12 cellular contexts compared by ENCODE assay signal in genomic region chr13:40220299-40220935, GRCh38.
A peak's percentile ranks its signal among the peaks of the same experiment; 100 is the strongest.
DNase-seq lines count a peak whose midpoint lies in the region; ATAC-seq and TF ChIP-seq lines count a peak whose summit lies in the region.
"Had no signal": no experiment of that assay in that cellular context is flagged by ENCODE, and none has a peak within 500 bp of the region (broad histone marks: within the 10 kb centered on the region; RNA-seq: fewer than 3 reads in every experiment).

No MANE protein-coding gene starts in this region.

- H2BK12ac ChIP-seq in mesenchymal stem cell (ENCODE audit: low read length in 2 of 2) = no peak overlapping the region
- H2BK12ac ChIP-seq in H9 (ENCODE audit: insufficient read length, low read depth, low read length) = no peak overlapping the region

- H3K23ac ChIP-seq in mesenchymal stem cell (ENCODE audit: low read length in 2 of 2) = no peak overlapping the region
- H3K23ac ChIP-seq in H9 (ENCODE audit: insufficient read length, low read depth, low read length) = no peak overlapping the region

- no peaks in the 10 kb centered on the region for H3K23me2 ChIP-seq in H9 (ENCODE audit: insufficient read length, low read depth, low read length, poor library complexity, severe bottlenecking)

- no peaks in the 10 kb centered on the region for H3K36me3 Mint-ChIP-seq in H9 (ENCODE audit: insufficient read depth in 1 of 3, low read depth in 3 of 3)

- no peaks in the 10 kb centered on the region for H3K9me3 ChIP-seq in right atrium auricular region
- peaks cover 0 to 6% (median 0%) of the 10 kb centered on the region in 11 donors for H3K9me3 ChIP-seq in heart right ventricle
- peaks cover 8% of the 10 kb centered on the region for H3K9me3 ChIP-seq in adipocyte (ENCODE audit: control insufficient read depth, low read length)
- no peaks in the 10 kb centered on the region for H3K9me3 ChIP-seq in mesenchymal stem cell (ENCODE audit: control insufficient read depth, low read length)
- no peaks in the 10 kb centered on the region for H3K9me3 ChIP-seq in transverse colon
- no peaks in the 10 kb centered on the region for H3K9me3 ChIP-seq in H9 (ENCODE audit: control insufficient read depth, low read depth, low read length)
- H3K9me3 ChIP-seq: psoas muscle had no signal

- DNase-seq in right atrium auricular region (ENCODE audit: low spot score) (no peak), heart right ventricle (no peak), adipocyte (ENCODE audit: low read depth) (peak; percentile 2), mesenchymal stem cell (peak; percentile 13), transverse colon (no peak), NCI-H187 treated with DMSO at 0.1 percent for 48 hours (lab: John Stamatoyannopoulos, UW) (no peak), H9 (no peak)
- DNase-seq: C1 segment of cervical spinal cord, NCI-H1092 treated with DMSO at 0.1 percent for 48 hours, psoas muscle had no signal

- WGBS in heart right ventricle, 2 donors = 91 to 94% methylated on average over 12 of the region's 12 CpGs
- 96% methylated on average over 12 of the region's 12 CpGs for WGBS in mesenchymal stem cell
- WGBS in transverse colon (ENCODE audit: low coverage in 1 of 2), 2 donors = 83 to 88% methylated on average over 12 of the region's 12 CpGs
- WGBS in H9 (ENCODE audit: extremely low coverage, insufficient read length, low lambda C conversion rate) = no CpG with 5 or more reads among the region's 12 CpGs

- peaks cover 27 to 33% of the 10 kb centered on the region in 2 experiments for H3K4me1 Mint-ChIP-seq in H9

- H3K4me2 ChIP-seq in mesenchymal stem cell (ENCODE audit: low read length, poor library complexity, severe bottlenecking) (no peak overlapping the region), H9 (ENCODE audit: insufficient read depth, insufficient read length, low read length) (no peak overlapping the region)

- no peak overlapping the region for H3K56ac ChIP-seq in H9 (ENCODE audit: insufficient read length, low read depth, low read length)

- H4K8ac ChIP-seq in mesenchymal stem cell (ENCODE audit: low read length) (no peak overlapping the region), H9 (replicated peaks; ENCODE audit: insufficient read length, low read depth, low read length) (no peak overlapping the region)

- no peak overlapping the region for H2AFZ ChIP-seq in mesenchymal stem cell (ENCODE audit: low read depth, low read length)
- no peak overlapping the region for H2AFZ ChIP-seq in H9 (ENCODE audit: low read length)

- no peaks in the 10 kb centered on the region for H3K27me3 Mint-ChIP-seq in H9 (ENCODE audit: low read depth)

- in situ Hi-C loops in transverse colon (cut with MboI; ENCODE audit: low pct_ligation_motif_present in 1 of 4, low pct_unique_long_range_greater_than_20kb in 1 of 4, low sequenced_read_pairs in 3 of 4) = no loop called here

- no peaks in the 10 kb centered on the region for H3K36me3 ChIP-seq in right atrium auricular region
- no peaks in the 10 kb centered on the region for H3K36me3 ChIP-seq in heart right ventricle
- H3K36me3 ChIP-seq in adipocyte (ENCODE audit: control insufficient read depth, insufficient read depth, low read length, severe bottlenecking) = no peaks in the 10 kb centered on the region
- no peaks in the 10 kb centered on the region for H3K36me3 ChIP-seq in mesenchymal stem cell (ENCODE audit: control insufficient read depth in 1 of 2, insufficient read depth in 2 of 2, low read depth in 1 of 2, low read length in 2 of 2)
- H3K36me3 ChIP-seq in transverse colon = no peaks in the 10 kb centered on the region

- no peaks in the 10 kb centered on the region for H3K79me2 ChIP-seq in H9 (ENCODE audit: insufficient read depth, low read length)

- no peak overlapping the region for H4K5ac ChIP-seq in H9 (ENCODE audit: insufficient read length, low read depth, low read length)

- H3K9me3 Mint-ChIP-seq in H9 = no peaks in the 10 kb centered on the region

- H3K14ac ChIP-seq in mesenchymal stem cell (ENCODE audit: low read length in 2 of 2) = no peak overlapping the region
- no peak overlapping the region for H3K14ac ChIP-seq in H9 (ENCODE audit: insufficient read depth, low read length)

- no peak for TF ChIP-seq EP300 in transverse colon (IDR thresholded peaks at IDR 0.05; ENCODE audit: low read depth)

- H3K4ac ChIP-seq in mesenchymal stem cell (ENCODE audit: low read depth in 1 of 2, low read length in 2 of 2) = no peak overlapping the region
- no peak overlapping the region for H3K4ac ChIP-seq in H9 (ENCODE audit: low read depth, low read length)

- ATAC-seq in heart right ventricle (no peak), HG03521 (IDR thresholded peaks at IDR 0.05; ENCODE audit: unreplicated experiment) (no peak)

- no peak overlapping the region for H2BK5ac ChIP-seq in mesenchymal stem cell (ENCODE audit: low read depth, low read length, poor library complexity, severe bottlenecking)
- no peak overlapping the region for H2BK5ac ChIP-seq in H9 (ENCODE audit: insufficient read length, low read length)

- H3K4me1 ChIP-seq in right atrium auricular region (peaks cover 0 to 11% of the 10 kb centered on the region in 2 donors), heart right ventricle (peaks cover 0 to 23% (median 8%) of the 10 kb centered on the region in 9 donors), adipocyte (ENCODE audit: control insufficient read depth, insufficient read depth, low read length) (peaks cover 33% of the 10 kb centered on the region), mesenchymal stem cell (ENCODE audit: control insufficient read depth, insufficient read depth, low read depth, low read length) (peaks cover 3% of the 10 kb centered on the region), transverse colon (peaks cover 0 to 18% (median 3%) of the 10 kb centered on the region in 4 donors), H9 (ENCODE audit: insufficient read depth, low read length) (no peaks in the 10 kb centered on the region)

- peak overlapping the region; percentile 78 for H3K9ac ChIP-seq in adipocyte (ENCODE audit: low read length)
- H3K9ac ChIP-seq in mesenchymal stem cell (ENCODE audit: low read length) = no peak overlapping the region
- no peak overlapping the region for H3K9ac ChIP-seq in H9 (ENCODE audit: extremely low read depth, insufficient read length, low read length)

- intact Hi-C loops in heart right ventricle (cut with DNase I) = no loop called here
- intact Hi-C loops in transverse colon (cut with DNase I; ENCODE audit: low total_unique reads) = no loop called here

- H3K27ac Mint-ChIP-seq in H9 = no peak overlapping the region; a peak in 1 of 7 replicates

- H2BK120ac ChIP-seq in mesenchymal stem cell (ENCODE audit: low read depth, low read length) = no peak overlapping the region
- H2BK120ac ChIP-seq in H9 (ENCODE audit: low read depth, low read length, poor library complexity, severe bottlenecking) = no peak overlapping the region

- no peak overlapping the region for H2BK20ac ChIP-seq in H9 (ENCODE audit: low read depth, low read length, poor library complexity, severe bottlenecking)

- H3T11ph ChIP-seq in H9 (ENCODE audit: low read length) = no peak overlapping the region

- no peak overlapping the region for H2BK15ac ChIP-seq in mesenchymal stem cell (ENCODE audit: low read depth, poor library complexity, severe bottlenecking)
- H2BK15ac ChIP-seq in H9 (ENCODE audit: low read depth, low read length) = no peak overlapping the region

- peak overlapping the region; percentile 40 to 60 for H3K27ac ChIP-seq in right atrium auricular region
- H3K27ac ChIP-seq in heart right ventricle = peak overlapping the region in 2 of 10 donors; percentile 67 to 68
- H3K27ac ChIP-seq in mesenchymal stem cell (ENCODE audit: low read length, poor library complexity, severe bottlenecking) = peak overlapping the region; percentile 88
- H3K27ac ChIP-seq in transverse colon = peak overlapping the region; percentile 44 to 62 (median 50)
- H3K27ac ChIP-seq in H9 (ENCODE audit: insufficient read length, low read depth, low read length) = no peak overlapping the region
- H3K27ac ChIP-seq: HL-60, psoas muscle had no signal

- TF ChIP-seq CTCF in right atrium auricular region (IDR thresholded peaks at IDR 0.05) = no peak
- no peak for TF ChIP-seq CTCF in heart right ventricle (IDR thresholded peaks at IDR 0.05)
- no peak for TF ChIP-seq CTCF in transverse colon (IDR thresholded peaks at IDR 0.05)
- no peak for TF ChIP-seq CTCF in H9 (conservative IDR thresholded peaks at IDR 0.05)

- no peak overlapping the region for H3K4me3 Mint-ChIP-seq in H9

- no peak overlapping the region for H2AK5ac ChIP-seq in mesenchymal stem cell (ENCODE audit: low read length, severe bottlenecking)
- no peak overlapping the region for H2AK5ac ChIP-seq in H9 (ENCODE audit: insufficient read length, low read length)

- no peak for TF ChIP-seq POLR2A in transverse colon (IDR thresholded peaks at IDR 0.05)

- no peaks in the 10 kb centered on the region for H4K20me1 ChIP-seq in H9 (ENCODE audit: control insufficient read depth, insufficient read depth, insufficient read length)

- no peaks in the 10 kb centered on the region for H3K79me1 ChIP-seq in mesenchymal stem cell (replicated peaks; ENCODE audit: low read length, poor library complexity, severe bottlenecking)
- H3K79me1 ChIP-seq in H9 (ENCODE audit: insufficient read depth, low read depth, low read length, poor library complexity, severe bottlenecking) = no peaks in the 10 kb centered on the region

- H3K18ac ChIP-seq in mesenchymal stem cell (ENCODE audit: low read depth in 1 of 2, low read length in 2 of 2) (no peak overlapping the region), H9 (ENCODE audit: insufficient read length, low read depth, low read length) (no peak overlapping the region)

- H3K4me3 ChIP-seq in right atrium auricular region (no peak overlapping the region), heart right ventricle (no peak overlapping the region), adipocyte (ENCODE audit: low read length) (no peak overlapping the region), mesenchymal stem cell (ENCODE audit: insufficient read depth in 1 of 2, low read depth in 1 of 2, low read length in 2 of 2) (no peak overlapping the region), transverse colon (no peak overlapping the region)
- H3K4me3 ChIP-seq: psoas muscle had no signal

- no peaks in the 10 kb centered on the region for H3K27me3 ChIP-seq in right atrium auricular region
- H3K27me3 ChIP-seq in heart right ventricle = no peaks in the 10 kb centered on the region
- H3K27me3 ChIP-seq in adipocyte (replicated peaks; ENCODE audit: control insufficient read depth, insufficient read depth, low read length) = no peaks in the 10 kb centered on the region
- H3K27me3 ChIP-seq in mesenchymal stem cell (ENCODE audit: control insufficient read depth in 1 of 2, insufficient read depth in 1 of 2, low read length in 2 of 2) = no peaks in the 10 kb centered on the region
- no peaks in the 10 kb centered on the region for H3K27me3 ChIP-seq in transverse colon
- H3K27me3 ChIP-seq in H9 (ENCODE audit: insufficient read depth, low read length) = no peaks in the 10 kb centered on the region

- H4K91ac ChIP-seq in mesenchymal stem cell (ENCODE audit: low read length) (no peak overlapping the region), H9 (ENCODE audit: insufficient read length, low read depth, low read length) (no peak overlapping the region)

Comparison
In these comparisons a context has a peak if more than half of its experiments do, and no peak if none do; other contexts are left out.
1. DNase-seq: peak in adipocyte (single experiment) and mesenchymal stem cell (single experiment); none in right atrium auricular region (single experiment), heart right ventricle (0 of 2), transverse colon (single experiment), NCI-H187 treated with DMSO at 0.1 percent for 48 hours (single experiment) and H9 (single experiment).